Comparison of ENCODE assay signal across 8 cellular contexts in genomic region chr16:7171151-7171550, GRCh38.
"Had no signal": no experiment of that assay in that cellular context is flagged by ENCODE, and none has a peak within 500 bp of the region (broad histone marks: within the 10 kb centered on the region; RNA-seq: fewer than 3 reads in every experiment).

No MANE protein-coding gene starts in this region.

- H3K9me3 Mint-ChIP-seq: H9 had no signal

- DNase-seq: GM23248, GOT3, H9, HCEC 1CT, KBM-7 had no signal

- H2AFZ ChIP-seq: GM23248 had no signal

- H3K27ac ChIP-seq: GM23248, KMS-11 had no signal

- H3K4me3 ChIP-seq: GM23248 had no signal

- FAIRE-seq: H54, HTR-8/SVneo had no signal

- H3K9ac ChIP-seq: GM23248, KMS-11 had no signal

- H3K4me1 Mint-ChIP-seq: H9 had no signal

- H3K4me3 Mint-ChIP-seq: H9 had no signal

- H3K4me2 ChIP-seq: KMS-11 had no signal
